ENCODE assay signal across 1 cellular context in genomic region chr22:21000987-21001600, GRCh38.
TF ChIP-seq lines count a peak whose summit lies in the region.

No MANE protein-coding gene starts in this region.

TF ChIP-seq in K562, 482 proteins besides CTCF, POLR2A, EP300 and RAD21 (continued from another document and continues in another):
- TF ChIP-seq ZNF280A (IDR thresholded peaks at IDR 0.05; ENCODE audit: low read depth, partially characterized antibody) (no peak), REST (CRISPR knock-in tag; IDR thresholded peaks at IDR 0.05; ENCODE audit: low read depth) (no peak), BMI1 (IDR thresholded peaks at IDR 0.05; ENCODE audit: low read length) (no peak), ELK3 (CRISPR knock-in tag; IDR thresholded peaks at IDR 0.05) (0 out of 2 replicates have a peak, but pooled peaks have one; percentile 43), ZNF398 (CRISPR knock-in tag; IDR thresholded peaks at IDR 0.05) (no peak), ZNF277 (CRISPR knock-in tag; IDR thresholded peaks at IDR 0.05; ENCODE audit: borderline replicate concordance) (no peak), CC2D1A (IDR thresholded peaks at IDR 0.05) (no peak), PTTG1 (tag; IDR thresholded peaks at IDR 0.05; ENCODE audit: low read depth) (no peak), PYGO2 (tag; IDR thresholded peaks at IDR 0.05) (no peak), HDGF (IDR thresholded peaks at IDR 0.05) (no peak), FOXJ2 (tag; IDR thresholded peaks at IDR 0.05) (no peak), ZBTB40 (IDR thresholded peaks at IDR 0.05) (no peak), ZBTB40 (CRISPR knock-in tag; IDR thresholded peaks at IDR 0.05) (no peak), ZNF133 (CRISPR knock-in tag; IDR thresholded peaks at IDR 0.05) (peak; percentile 44), ZNF75A (CRISPR knock-in tag; IDR thresholded peaks at IDR 0.05) (0 out of 2 replicates have a peak, but pooled peaks have one; percentile 10), NCOA6 (IDR thresholded peaks at IDR 0.05) (no peak), CBFA2T3 (IDR thresholded peaks at IDR 0.05) (no peak), THRB (CRISPR knock-in tag; conservative IDR thresholded peaks at IDR 0.05) (peak; percentile 48; the same call in 1 of the 2 replicates)
